ENCODE assay signal across 5 cellular contexts in genomic region chr22:37799979-37800378, GRCh38. TPM values are rescaled to one million over a fixed set of nuclear protein-coding genes. Genes with fewer than 3 reads are reported as not detected.
"Had no signal": no experiment of that assay in that cellular context is flagged by ENCODE, and none has a peak within 500 bp of the region (broad histone marks: within the 10 kb centered on the region; RNA-seq: fewer than 3 reads in every experiment).

No MANE protein-coding gene starts in this region.

RNA-seq across cellular contexts. Expression of gene GALR3, which starts 23.2 kb away (rescaled TPM):
- total RNA-seq: HepG2, HT1080, IMR-90, M059J, SK-MEL-5 had no signal
